Comparison of ENCODE assay signal across 1 cellular context in the genomic region with DNA sequence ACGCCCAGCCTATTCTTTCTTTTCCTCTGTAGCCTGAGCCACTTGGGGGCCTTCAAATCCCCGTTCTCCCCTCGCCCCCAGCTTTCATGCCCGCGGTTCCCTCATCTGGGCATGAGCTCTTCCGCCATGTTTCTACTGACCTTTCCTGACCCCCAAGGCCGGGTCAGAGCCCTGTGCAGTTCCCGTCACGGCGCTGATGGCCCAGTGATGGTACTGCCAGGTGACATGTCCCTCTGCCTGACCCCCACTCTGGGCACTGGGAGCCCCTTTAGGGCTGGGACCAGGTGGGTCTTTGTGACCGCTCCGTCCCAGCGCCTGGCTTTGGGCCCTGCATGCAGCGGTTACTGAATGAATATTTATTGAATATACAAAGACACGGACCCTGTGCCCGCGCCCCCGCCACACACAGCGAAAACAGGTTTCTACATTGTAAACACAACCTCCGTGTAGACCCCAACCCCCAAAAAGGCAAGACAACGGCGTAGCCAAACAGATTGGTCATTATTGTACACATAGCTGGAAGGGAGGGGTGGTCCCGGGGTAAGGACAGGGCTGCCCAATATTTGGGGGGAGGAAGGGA.
TF ChIP-seq lines count a peak whose summit lies in the region.

No MANE protein-coding gene starts in this region.

TF ChIP-seq in HepG2, 621 proteins besides CTCF, POLR2A, EP300 and RAD21 (continued from another document and continues in another):
- TF ChIP-seq, protein P1, sequence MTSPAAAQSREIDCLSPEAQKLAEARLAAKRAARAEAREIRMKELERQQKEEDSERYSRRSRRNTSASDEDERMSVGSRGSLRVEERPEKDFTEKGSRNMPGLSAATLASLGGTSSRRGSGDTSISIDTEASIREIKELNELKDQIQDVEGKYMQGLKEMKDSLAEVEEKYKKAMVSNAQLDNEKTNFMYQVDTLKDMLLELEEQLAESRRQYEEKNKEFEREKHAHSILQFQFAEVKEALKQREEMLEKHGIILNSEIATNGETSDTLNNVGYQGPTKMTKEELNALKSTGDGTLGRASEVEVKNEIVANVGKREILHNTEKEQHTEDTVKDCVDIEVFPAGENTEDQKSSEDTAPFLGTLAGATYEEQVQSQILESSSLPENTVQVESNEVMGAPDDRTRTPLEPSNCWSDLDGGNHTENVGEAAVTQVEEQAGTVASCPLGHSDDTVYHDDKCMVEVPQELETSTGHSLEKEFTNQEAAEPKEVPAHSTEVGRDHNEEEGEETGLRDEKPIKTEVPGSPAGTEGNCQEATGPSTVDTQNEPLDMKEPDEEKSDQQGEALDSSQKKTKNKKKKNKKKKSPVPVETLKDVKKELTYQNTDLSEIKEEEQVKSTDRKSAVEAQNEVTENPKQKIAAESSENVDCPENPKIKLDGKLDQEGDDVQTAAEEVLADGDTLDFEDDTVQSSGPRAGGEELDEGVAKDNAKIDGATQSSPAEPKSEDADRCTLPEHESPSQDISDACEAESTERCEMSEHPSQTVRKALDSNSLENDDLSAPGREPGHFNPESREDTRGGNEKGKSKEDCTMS (CRISPR knock-in tag; conservative IDR thresholded peaks at IDR 0.05) = no peak
- no peak for TF ChIP-seq BRD4 (CRISPR knock-in tag; IDR thresholded peaks at IDR 0.05)
- no peak for TF ChIP-seq KAT2B (IDR thresholded peaks at IDR 0.05; ENCODE audit: borderline replicate concordance, low read depth, low read length)
- TF ChIP-seq, protein P2, sequence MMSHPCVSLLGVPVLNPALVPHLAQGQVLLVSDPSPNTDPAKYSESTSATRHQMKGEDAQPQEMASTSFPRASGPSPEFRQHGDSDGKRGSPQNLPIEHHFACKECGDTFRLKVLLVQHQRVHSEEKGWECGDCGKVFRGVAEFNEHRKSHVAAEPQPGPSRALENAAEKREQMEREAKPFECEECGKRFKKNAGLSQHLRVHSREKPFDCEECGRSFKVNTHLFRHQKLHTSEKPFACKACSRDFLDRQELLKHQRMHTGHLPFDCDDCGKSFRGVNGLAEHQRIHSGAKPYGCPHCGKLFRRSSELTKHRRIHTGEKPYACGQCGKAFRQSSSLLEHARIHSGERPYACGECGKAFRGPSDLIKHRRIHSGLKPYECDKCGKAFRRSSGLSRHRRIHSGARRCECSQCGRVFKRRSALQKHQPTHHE (CRISPR knock-in tag; IDR thresholded peaks at IDR 0.05; ENCODE audit: borderline replicate concordance) = no peak
- TF ChIP-seq, protein P3, sequence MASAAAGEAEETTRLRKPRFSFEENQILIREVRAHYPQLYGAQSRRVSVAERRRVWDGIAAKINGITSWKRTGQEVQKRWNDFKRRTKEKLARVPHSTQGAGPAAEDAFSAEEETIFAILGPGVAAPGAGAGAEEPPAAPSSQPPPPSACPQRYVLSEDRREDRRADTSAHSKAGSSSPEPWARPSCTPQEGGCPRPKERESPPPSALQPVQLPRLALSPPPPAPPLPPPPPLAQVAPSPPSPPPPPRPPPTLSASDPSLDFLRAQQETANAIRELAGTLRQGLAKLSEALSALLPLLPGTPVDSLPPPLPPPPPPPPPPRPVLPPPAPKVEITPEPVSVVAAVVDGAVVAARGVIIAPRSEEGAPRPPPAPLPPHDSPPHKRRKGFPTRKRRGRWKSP (CRISPR knock-in tag; IDR thresholded peaks at IDR 0.05) = no peak
- TF ChIP-seq ZNF205 (CRISPR knock-in tag; IDR thresholded peaks at IDR 0.05) = no peak
- no peak for TF ChIP-seq FOSL1 (CRISPR knock-in tag; IDR thresholded peaks at IDR 0.05; ENCODE audit: borderline replicate concordance)
- no peak for TF ChIP-seq EEA1 (CRISPR knock-in tag; IDR thresholded peaks at IDR 0.05; ENCODE audit: borderline replicate concordance)
- TF ChIP-seq ZNF121 (CRISPR knock-in tag; IDR thresholded peaks at IDR 0.05) = no peak
- no peak for TF ChIP-seq HNRNPK (IDR thresholded peaks at IDR 0.05; ENCODE audit: low read depth, low read length, poor library complexity, severe bottlenecking)
- TF ChIP-seq, protein P4, sequence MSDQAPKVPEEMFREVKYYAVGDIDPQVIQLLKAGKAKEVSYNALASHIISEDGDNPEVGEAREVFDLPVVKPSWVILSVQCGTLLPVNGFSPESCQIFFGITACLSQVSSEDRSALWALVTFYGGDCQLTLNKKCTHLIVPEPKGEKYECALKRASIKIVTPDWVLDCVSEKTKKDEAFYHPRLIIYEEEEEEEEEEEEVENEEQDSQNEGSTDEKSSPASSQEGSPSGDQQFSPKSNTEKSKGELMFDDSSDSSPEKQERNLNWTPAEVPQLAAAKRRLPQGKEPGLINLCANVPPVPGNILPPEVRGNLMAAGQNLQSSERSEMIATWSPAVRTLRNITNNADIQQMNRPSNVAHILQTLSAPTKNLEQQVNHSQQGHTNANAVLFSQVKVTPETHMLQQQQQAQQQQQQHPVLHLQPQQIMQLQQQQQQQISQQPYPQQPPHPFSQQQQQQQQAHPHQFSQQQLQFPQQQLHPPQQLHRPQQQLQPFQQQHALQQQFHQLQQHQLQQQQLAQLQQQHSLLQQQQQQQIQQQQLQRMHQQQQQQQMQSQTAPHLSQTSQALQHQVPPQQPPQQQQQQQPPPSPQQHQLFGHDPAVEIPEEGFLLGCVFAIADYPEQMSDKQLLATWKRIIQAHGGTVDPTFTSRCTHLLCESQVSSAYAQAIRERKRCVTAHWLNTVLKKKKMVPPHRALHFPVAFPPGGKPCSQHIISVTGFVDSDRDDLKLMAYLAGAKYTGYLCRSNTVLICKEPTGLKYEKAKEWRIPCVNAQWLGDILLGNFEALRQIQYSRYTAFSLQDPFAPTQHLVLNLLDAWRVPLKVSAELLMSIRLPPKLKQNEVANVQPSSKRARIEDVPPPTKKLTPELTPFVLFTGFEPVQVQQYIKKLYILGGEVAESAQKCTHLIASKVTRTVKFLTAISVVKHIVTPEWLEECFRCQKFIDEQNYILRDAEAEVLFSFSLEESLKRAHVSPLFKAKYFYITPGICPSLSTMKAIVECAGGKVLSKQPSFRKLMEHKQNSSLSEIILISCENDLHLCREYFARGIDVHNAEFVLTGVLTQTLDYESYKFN (CRISPR knock-in tag; conservative IDR thresholded peaks at IDR 0.05) = no peak
- TF ChIP-seq REL (CRISPR knock-in tag; conservative IDR thresholded peaks at IDR 0.05) = no peak
- TF ChIP-seq KLF15 (CRISPR knock-in tag; IDR thresholded peaks at IDR 0.05; ENCODE audit: borderline replicate concordance) = no peak
- TF ChIP-seq HOXA5 (CRISPR knock-in tag; IDR thresholded peaks at IDR 0.05) = 0 out of 2 replicates have a peak, but pooled peaks have one; percentile 8
- TF ChIP-seq ZSCAN22 (CRISPR knock-in tag; IDR thresholded peaks at IDR 0.05) = no peak
- TF ChIP-seq REPIN1 (CRISPR knock-in tag; IDR thresholded peaks at IDR 0.05; ENCODE audit: borderline replicate concordance, low read depth) = no peak
- TF ChIP-seq FOXJ3 (CRISPR knock-in tag; IDR thresholded peaks at IDR 0.05; ENCODE audit: borderline replicate concordance) = no peak
- no peak for TF ChIP-seq PRMT3 (CRISPR knock-in tag; IDR thresholded peaks at IDR 0.05; ENCODE audit: borderline replicate concordance, low read depth)
- TF ChIP-seq, protein P5, sequence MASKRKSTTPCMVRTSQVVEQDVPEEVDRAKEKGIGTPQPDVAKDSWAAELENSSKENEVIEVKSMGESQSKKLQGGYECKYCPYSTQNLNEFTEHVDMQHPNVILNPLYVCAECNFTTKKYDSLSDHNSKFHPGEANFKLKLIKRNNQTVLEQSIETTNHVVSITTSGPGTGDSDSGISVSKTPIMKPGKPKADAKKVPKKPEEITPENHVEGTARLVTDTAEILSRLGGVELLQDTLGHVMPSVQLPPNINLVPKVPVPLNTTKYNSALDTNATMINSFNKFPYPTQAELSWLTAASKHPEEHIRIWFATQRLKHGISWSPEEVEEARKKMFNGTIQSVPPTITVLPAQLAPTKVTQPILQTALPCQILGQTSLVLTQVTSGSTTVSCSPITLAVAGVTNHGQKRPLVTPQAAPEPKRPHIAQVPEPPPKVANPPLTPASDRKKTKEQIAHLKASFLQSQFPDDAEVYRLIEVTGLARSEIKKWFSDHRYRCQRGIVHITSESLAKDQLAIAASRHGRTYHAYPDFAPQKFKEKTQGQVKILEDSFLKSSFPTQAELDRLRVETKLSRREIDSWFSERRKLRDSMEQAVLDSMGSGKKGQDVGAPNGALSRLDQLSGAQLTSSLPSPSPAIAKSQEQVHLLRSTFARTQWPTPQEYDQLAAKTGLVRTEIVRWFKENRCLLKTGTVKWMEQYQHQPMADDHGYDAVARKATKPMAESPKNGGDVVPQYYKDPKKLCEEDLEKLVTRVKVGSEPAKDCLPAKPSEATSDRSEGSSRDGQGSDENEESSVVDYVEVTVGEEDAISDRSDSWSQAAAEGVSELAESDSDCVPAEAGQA (IDR thresholded peaks at IDR 0.05; ENCODE audit: low read depth) = no peak
- TF ChIP-seq, protein P5 (CRISPR knock-in tag; IDR thresholded peaks at IDR 0.05; ENCODE audit: borderline replicate concordance) = no peak
- TF ChIP-seq, protein P6, sequence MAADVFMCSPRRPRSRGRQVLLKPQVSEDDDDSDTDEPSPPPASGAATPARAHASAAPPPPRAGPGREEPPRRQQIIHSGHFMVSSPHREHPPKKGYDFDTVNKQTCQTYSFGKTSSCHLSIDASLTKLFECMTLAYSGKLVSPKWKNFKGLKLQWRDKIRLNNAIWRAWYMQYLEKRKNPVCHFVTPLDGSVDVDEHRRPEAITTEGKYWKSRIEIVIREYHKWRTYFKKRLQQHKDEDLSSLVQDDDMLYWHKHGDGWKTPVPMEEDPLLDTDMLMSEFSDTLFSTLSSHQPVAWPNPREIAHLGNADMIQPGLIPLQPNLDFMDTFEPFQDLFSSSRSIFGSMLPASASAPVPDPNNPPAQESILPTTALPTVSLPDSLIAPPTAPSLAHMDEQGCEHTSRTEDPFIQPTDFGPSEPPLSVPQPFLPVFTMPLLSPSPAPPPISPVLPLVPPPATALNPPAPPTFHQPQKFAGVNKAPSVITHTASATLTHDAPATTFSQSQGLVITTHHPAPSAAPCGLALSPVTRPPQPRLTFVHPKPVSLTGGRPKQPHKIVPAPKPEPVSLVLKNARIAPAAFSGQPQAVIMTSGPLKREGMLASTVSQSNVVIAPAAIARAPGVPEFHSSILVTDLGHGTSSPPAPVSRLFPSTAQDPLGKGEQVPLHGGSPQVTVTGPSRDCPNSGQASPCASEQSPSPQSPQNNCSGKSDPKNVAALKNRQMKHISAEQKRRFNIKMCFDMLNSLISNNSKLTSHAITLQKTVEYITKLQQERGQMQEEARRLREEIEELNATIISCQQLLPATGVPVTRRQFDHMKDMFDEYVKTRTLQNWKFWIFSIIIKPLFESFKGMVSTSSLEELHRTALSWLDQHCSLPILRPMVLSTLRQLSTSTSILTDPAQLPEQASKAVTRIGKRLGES (CRISPR knock-in tag; IDR thresholded peaks at IDR 0.05; ENCODE audit: borderline replicate concordance) = no peak
- TF ChIP-seq ZNF7 (CRISPR knock-in tag; IDR thresholded peaks at IDR 0.05) = no peak
- no peak for TF ChIP-seq ATF1 (CRISPR knock-in tag; IDR thresholded peaks at IDR 0.05)
- TF ChIP-seq ZNF670 (CRISPR knock-in tag; IDR thresholded peaks at IDR 0.05; ENCODE audit: borderline replicate concordance) = no peak; the same call in 1 of the 2 replicates
- TF ChIP-seq ESRRA (CRISPR knock-in tag; IDR thresholded peaks at IDR 0.05; ENCODE audit: low read depth) = no peak
- no peak for TF ChIP-seq RBAK (CRISPR knock-in tag; IDR thresholded peaks at IDR 0.05)
- TF ChIP-seq, protein P7, sequence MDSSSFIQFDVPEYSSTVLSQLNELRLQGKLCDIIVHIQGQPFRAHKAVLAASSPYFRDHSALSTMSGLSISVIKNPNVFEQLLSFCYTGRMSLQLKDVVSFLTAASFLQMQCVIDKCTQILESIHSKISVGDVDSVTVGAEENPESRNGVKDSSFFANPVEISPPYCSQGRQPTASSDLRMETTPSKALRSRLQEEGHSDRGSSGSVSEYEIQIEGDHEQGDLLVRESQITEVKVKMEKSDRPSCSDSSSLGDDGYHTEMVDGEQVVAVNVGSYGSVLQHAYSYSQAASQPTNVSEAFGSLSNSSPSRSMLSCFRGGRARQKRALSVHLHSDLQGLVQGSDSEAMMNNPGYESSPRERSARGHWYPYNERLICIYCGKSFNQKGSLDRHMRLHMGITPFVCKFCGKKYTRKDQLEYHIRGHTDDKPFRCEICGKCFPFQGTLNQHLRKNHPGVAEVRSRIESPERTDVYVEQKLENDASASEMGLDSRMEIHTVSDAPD (CRISPR knock-in tag; IDR thresholded peaks at IDR 0.05) = no peak
- TF ChIP-seq, protein P8, sequence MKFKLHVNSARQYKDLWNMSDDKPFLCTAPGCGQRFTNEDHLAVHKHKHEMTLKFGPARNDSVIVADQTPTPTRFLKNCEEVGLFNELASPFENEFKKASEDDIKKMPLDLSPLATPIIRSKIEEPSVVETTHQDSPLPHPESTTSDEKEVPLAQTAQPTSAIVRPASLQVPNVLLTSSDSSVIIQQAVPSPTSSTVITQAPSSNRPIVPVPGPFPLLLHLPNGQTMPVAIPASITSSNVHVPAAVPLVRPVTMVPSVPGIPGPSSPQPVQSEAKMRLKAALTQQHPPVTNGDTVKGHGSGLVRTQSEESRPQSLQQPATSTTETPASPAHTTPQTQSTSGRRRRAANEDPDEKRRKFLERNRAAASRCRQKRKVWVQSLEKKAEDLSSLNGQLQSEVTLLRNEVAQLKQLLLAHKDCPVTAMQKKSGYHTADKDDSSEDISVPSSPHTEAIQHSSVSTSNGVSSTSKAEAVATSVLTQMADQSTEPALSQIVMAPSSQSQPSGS (CRISPR knock-in tag; IDR thresholded peaks at IDR 0.05) = no peak
- TF ChIP-seq, protein P9, sequence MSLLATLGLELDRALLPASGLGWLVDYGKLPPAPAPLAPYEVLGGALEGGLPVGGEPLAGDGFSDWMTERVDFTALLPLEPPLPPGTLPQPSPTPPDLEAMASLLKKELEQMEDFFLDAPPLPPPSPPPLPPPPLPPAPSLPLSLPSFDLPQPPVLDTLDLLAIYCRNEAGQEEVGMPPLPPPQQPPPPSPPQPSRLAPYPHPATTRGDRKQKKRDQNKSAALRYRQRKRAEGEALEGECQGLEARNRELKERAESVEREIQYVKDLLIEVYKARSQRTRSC (CRISPR knock-in tag; IDR thresholded peaks at IDR 0.05; ENCODE audit: low read depth) = no peak
- TF ChIP-seq KDM5A (IDR thresholded peaks at IDR 0.05; ENCODE audit: borderline replicate concordance, low read length) = 0 out of 2 replicates have a peak, but pooled peaks have one; percentile 22
- TF ChIP-seq, protein P10, sequence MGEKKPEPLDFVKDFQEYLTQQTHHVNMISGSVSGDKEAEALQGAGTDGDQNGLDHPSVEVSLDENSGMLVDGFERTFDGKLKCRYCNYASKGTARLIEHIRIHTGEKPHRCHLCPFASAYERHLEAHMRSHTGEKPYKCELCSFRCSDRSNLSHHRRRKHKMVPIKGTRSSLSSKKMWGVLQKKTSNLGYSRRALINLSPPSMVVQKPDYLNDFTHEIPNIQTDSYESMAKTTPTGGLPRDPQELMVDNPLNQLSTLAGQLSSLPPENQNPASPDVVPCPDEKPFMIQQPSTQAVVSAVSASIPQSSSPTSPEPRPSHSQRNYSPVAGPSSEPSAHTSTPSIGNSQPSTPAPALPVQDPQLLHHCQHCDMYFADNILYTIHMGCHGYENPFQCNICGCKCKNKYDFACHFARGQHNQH (CRISPR knock-in tag; IDR thresholded peaks at IDR 0.05) = no peak; the same call in 1 of the 2 replicates
